In genomic region chr19:18191640-18192062, GRCh38 we compare ENCODE assay signal across 8 cellular contexts. TPM values are rescaled to one million over a fixed set of nuclear protein-coding genes. Genes with fewer than 3 reads are reported as not detected.
A peak's percentile ranks its signal among the peaks of the same experiment; 100 is the strongest.
DNase-seq lines count a peak whose midpoint lies in the region; ATAC-seq, FAIRE-seq and TF ChIP-seq lines count a peak whose summit lies in the region.

No MANE protein-coding gene starts in this region.

- H3K9me3 Mint-ChIP-seq in T-helper 1 cell treated with Interleukin-12 subunit alpha and Interleukin-12 subunit beta and Interleukin-4 antibody, amounts not matched to agents 30 μg/mL and 1 μg/mL, for 36 hours: no peaks in the 10 kb centered on the region
- H3K9me3 Mint-ChIP-seq in activated T-helper 2 cell treated with anti-CD3 and anti-CD28 coated beads, Interferon-gamma antibody, Interleukin-2, Interleukin-4, amounts not matched to agents 10 μg/mL and 5 μg/mL and 100 μg/mL, durations not matched to agents 14 hours and 24 hours and 36 hours: no peaks in the 10 kb centered on the region

- intact Hi-C loops in activated T-helper 2 cell treated with anti-CD3 and anti-CD28 coated beads, Interferon-gamma antibody, Interleukin-2, Interleukin-4, amounts not matched to agents 10 μg/mL and 5 μg/mL and 100 μg/mL, durations not matched to agents 14 hours and 24 hours and 36 hours (cut with micrococcal nuclease): loop anchor here (1.0 to 5.0 kb wide), 5 partner anchors 13 to 131 kb away; partner anchors contain the start of genes LSM4, PIK3R2 and RAB3A

- no peak for TF ChIP-seq CTCF in keratinocyte (optimal IDR thresholded peaks at IDR 0.05 in 1 of 3, IDR thresholded peaks at IDR 0.05 in 1 of 3, conservative IDR thresholded peaks at IDR 0.05 in 1 of 3; ENCODE audit: extremely low read depth in 1 of 3, insufficient read depth in 2 of 3, low read length in 3 of 3)

- H4K20me1 ChIP-seq in keratinocyte (ENCODE audit: control insufficient read depth, extremely low read depth, insufficient read depth, low read length): no peaks in the 10 kb centered on the region

- dilution Hi-C loops in keratinocyte (cut with MboI; ENCODE audit: extremely low pct_ligation_motif_present, low sequenced_read_pairs): no loop called here

- H3K9ac ChIP-seq in keratinocyte (ENCODE audit: control insufficient read depth, extremely low read depth, insufficient read depth, low read length) (peak overlapping the region; percentile 85), subcutaneous abdominal adipose tissue (ENCODE audit: low read length in 5 of 5) (peak overlapping the region; percentile 38 to 86 (median 70))

- H3K27ac Mint-ChIP-seq in T-helper 1 cell treated with Interleukin-12 subunit alpha and Interleukin-12 subunit beta and Interleukin-4 antibody, amounts not matched to agents 30 μg/mL and 1 μg/mL, for 36 hours: peak overlapping the region; percentile 89
- H3K27ac Mint-ChIP-seq in activated T-helper 2 cell treated with anti-CD3 and anti-CD28 coated beads, Interferon-gamma antibody, Interleukin-2, Interleukin-4, amounts not matched to agents 10 μg/mL and 5 μg/mL and 100 μg/mL, durations not matched to agents 14 hours and 24 hours and 36 hours: peak overlapping the region; percentile 79

- H3K27me3 ChIP-seq in keratinocyte (ENCODE audit: control insufficient read depth, extremely low read depth, insufficient read depth, low read length) (no peaks in the 10 kb centered on the region), subcutaneous abdominal adipose tissue (ENCODE audit: control insufficient read depth in 5 of 5, insufficient read depth in 4 of 5, low read length in 5 of 5) (no peaks in the 10 kb centered on the region)

- H3K9me3 ChIP-seq in keratinocyte (ENCODE audit: control insufficient read depth, low read depth, low read length) (no peaks in the 10 kb centered on the region), subcutaneous abdominal adipose tissue (ENCODE audit: control insufficient read depth in 5 of 5, low read length in 5 of 5) (no peaks in the 10 kb centered on the region)

- H3K27me3 Mint-ChIP-seq in T-helper 1 cell treated with Interleukin-12 subunit alpha and Interleukin-12 subunit beta and Interleukin-4 antibody, amounts not matched to agents 30 μg/mL and 1 μg/mL, for 36 hours (ENCODE audit: low read depth): no peaks in the 10 kb centered on the region
- H3K27me3 Mint-ChIP-seq in activated T-helper 2 cell treated with anti-CD3 and anti-CD28 coated beads, Interferon-gamma antibody, Interleukin-2, Interleukin-4, amounts not matched to agents 10 μg/mL and 5 μg/mL and 100 μg/mL, durations not matched to agents 14 hours and 24 hours and 36 hours (ENCODE audit: low read depth): no peaks in the 10 kb centered on the region

- H3K27ac ChIP-seq in keratinocyte (ENCODE audit: control insufficient read depth, insufficient read depth, low read length): peak overlapping the region; percentile 81
- peak overlapping the region; percentile 96 for H3K27ac ChIP-seq in subcutaneous abdominal adipose tissue (ENCODE audit: low read depth, low read length)

- no peak for ATAC-seq in GM18858 (IDR thresholded peaks at IDR 0.05; ENCODE audit: unreplicated experiment)

- H3K4me3 ChIP-seq in keratinocyte (ENCODE audit: control insufficient read depth in 2 of 3, extremely low read depth in 1 of 3, insufficient read depth in 2 of 3, low read depth in 1 of 3, low read length in 3 of 3) (peak overlapping the region in 2 of 3 experiments; percentile 81 to 82), subcutaneous abdominal adipose tissue (ENCODE audit: low read depth in 1 of 5, low read length in 5 of 5) (peak overlapping the region in 4 of 5 donors; percentile 63 to 78 (median 69))

- H3K4me1 ChIP-seq in keratinocyte (ENCODE audit: control insufficient read depth, extremely low read depth, insufficient read depth, low read length) (peaks cover 20% of the 10 kb centered on the region), subcutaneous abdominal adipose tissue (ENCODE audit: control insufficient read depth in 5 of 5, insufficient read depth in 5 of 5, low read length in 5 of 5) (peaks cover 9 to 29% (median 26%) of the 10 kb centered on the region in 5 donors)

- FAIRE-seq in keratinocyte (lab: Jason Lieb, UNC): peak; percentile 79

- no peak for DNase-seq in T-helper 1 cell
- DNase-seq in activated T-helper 2 cell treated with anti-CD3 and anti-CD28 coated beads, Interferon-gamma antibody, Interleukin-2, Interleukin-4, amounts not matched to agents 10 μg/mL and 5 μg/mL and 100 μg/mL, durations not matched to agents 14 hours and 24 hours and 36 hours (ENCODE audit: low spot score): no peak
- DNase-seq in keratinocyte (ENCODE audit: low read depth, low spot score): peak; percentile 49
- no peak for DNase-seq in stimulated activated CD4-positive, alpha-beta T cell treated with anti-CD3 and anti-CD28 coated beads, Interleukin-12 subunit alpha, Interleukin-12 subunit beta, amount 100 ng/mL, for 4 hours
- DNase-seq in SHP77 (lab: John Stamatoyannopoulos, UW): no peak

- H3K4me1 Mint-ChIP-seq in T-helper 1 cell treated with Interleukin-12 subunit alpha and Interleukin-12 subunit beta and Interleukin-4 antibody, amounts not matched to agents 30 μg/mL and 1 μg/mL, for 36 hours (ENCODE audit: low read depth): peaks cover 22% of the 10 kb centered on the region
- peaks cover 18% of the 10 kb centered on the region for H3K4me1 Mint-ChIP-seq in activated T-helper 2 cell treated with anti-CD3 and anti-CD28 coated beads, Interferon-gamma antibody, Interleukin-2, Interleukin-4, amounts not matched to agents 10 μg/mL and 5 μg/mL and 100 μg/mL, durations not matched to agents 14 hours and 24 hours and 36 hours (ENCODE audit: low read depth)

- H3K79me2 ChIP-seq in keratinocyte (ENCODE audit: control insufficient read depth, insufficient read depth, low read length): peaks cover 6% of the 10 kb centered on the region

- peaks cover 4% of the 10 kb centered on the region for H3K9me1 ChIP-seq in keratinocyte (ENCODE audit: control insufficient read depth, extremely low read depth, insufficient read depth, low read length)

- H3K36me3 ChIP-seq in keratinocyte (ENCODE audit: control insufficient read depth in 2 of 2, extremely low read depth in 1 of 2, insufficient read depth in 2 of 2, low read length in 2 of 2) (peaks cover 4 to 9% of the 10 kb centered on the region in 2 experiments), subcutaneous abdominal adipose tissue (ENCODE audit: control insufficient read depth in 5 of 5, insufficient read depth in 5 of 5, low read length in 5 of 5) (peaks cover 0 to 10% (median 8%) of the 10 kb centered on the region in 5 donors)

- H3K4me3 Mint-ChIP-seq in T-helper 1 cell treated with Interleukin-12 subunit alpha and Interleukin-12 subunit beta and Interleukin-4 antibody, amounts not matched to agents 30 μg/mL and 1 μg/mL, for 36 hours: peak overlapping the region; percentile 83
- H3K4me3 Mint-ChIP-seq in activated T-helper 2 cell treated with anti-CD3 and anti-CD28 coated beads, Interferon-gamma antibody, Interleukin-2, Interleukin-4, amounts not matched to agents 10 μg/mL and 5 μg/mL and 100 μg/mL, durations not matched to agents 14 hours and 24 hours and 36 hours (ENCODE audit: low read depth): peak overlapping the region; percentile 82

- peak overlapping the region; percentile 93 for H3K4me2 ChIP-seq in keratinocyte (ENCODE audit: control insufficient read depth, extremely low read depth, insufficient read depth, low read depth, low read length)

- H2AFZ ChIP-seq in keratinocyte (ENCODE audit: control insufficient read depth, low read length): peak overlapping the region; percentile 53

- H3K36me3 Mint-ChIP-seq in T-helper 1 cell treated with Interleukin-12 subunit alpha and Interleukin-12 subunit beta and Interleukin-4 antibody, amounts not matched to agents 30 μg/mL and 1 μg/mL, for 36 hours (ENCODE audit: low read depth): no peaks in the 10 kb centered on the region
- H3K36me3 Mint-ChIP-seq in activated T-helper 2 cell treated with anti-CD3 and anti-CD28 coated beads, Interferon-gamma antibody, Interleukin-2, Interleukin-4, amounts not matched to agents 10 μg/mL and 5 μg/mL and 100 μg/mL, durations not matched to agents 14 hours and 24 hours and 36 hours (ENCODE audit: low read depth): no peaks in the 10 kb centered on the region

RNA-seq across cellular contexts. Expression of gene MPV17L2, which starts 1.4 kb away (rescaled TPM):
- 14.5 and 14.8 TPM in 2 replicates for total RNA-seq in activated T-helper 2 cell treated with anti-CD3 and anti-CD28 coated beads, Interferon-gamma antibody, Interleukin-2, Interleukin-4, amounts not matched to agents 10 μg/mL and 5 μg/mL and 100 μg/mL, durations not matched to agents 14 hours and 24 hours and 36 hours
- polyA plus RNA-seq in keratinocyte: 26.3 to 39.8 TPM (median 26.8 TPM) in 3 replicates
- polyA plus RNA-seq in keratinocyte (2011; ENCODE audit: low read depth): 1.7 TPM
- 32.5 and 45.0 TPM in 2 replicates for polyA plus RNA-seq in keratinocyte (2011; cell fraction: cytosol; rRNA removed)
- 19.1 and 29.2 TPM in 2 replicates for polyA plus RNA-seq in keratinocyte (2011; cell fraction: nucleus; rRNA removed)
- 15.8 and 27.7 TPM in 2 replicates for polyA plus RNA-seq in keratinocyte (2012; ENCODE audit: low replicate concordance)
- 22.0 to 49.3 TPM (median 47.2 TPM) in 3 replicates for polyA minus RNA-seq in keratinocyte
- 34.1 TPM for polyA minus RNA-seq in keratinocyte (2011; cell fraction: cytosol; rRNA and poly(A)+ RNA removed)
- 10.8 and 12.0 TPM in 2 replicates for polyA minus RNA-seq in keratinocyte (2011; cell fraction: nucleus; rRNA and poly(A)+ RNA removed)

RNA-seq across cellular contexts. Expression of gene RAB3A, which starts 12.2 kb away (rescaled TPM):
- 6.3 and 7.4 TPM in 2 replicates for total RNA-seq in activated T-helper 2 cell treated with anti-CD3 and anti-CD28 coated beads, Interferon-gamma antibody, Interleukin-2, Interleukin-4, amounts not matched to agents 10 μg/mL and 5 μg/mL and 100 μg/mL, durations not matched to agents 14 hours and 24 hours and 36 hours
- 0.30 to 0.92 TPM (median 0.56 TPM) in 3 replicates for polyA plus RNA-seq in keratinocyte
- 0.46 TPM for polyA plus RNA-seq in keratinocyte (2011; ENCODE audit: low read depth)
- polyA plus RNA-seq in keratinocyte (2011; cell fraction: cytosol; rRNA removed): 0.46 and 0.86 TPM in 2 replicates
- polyA plus RNA-seq in keratinocyte (2011; cell fraction: nucleus; rRNA removed): 0.55 and 0.56 TPM in 2 replicates
- polyA plus RNA-seq in keratinocyte (2012; ENCODE audit: low replicate concordance): 0.62 and 1.0 TPM in 2 replicates
- polyA minus RNA-seq in keratinocyte: 0.48 to 6.9 TPM (median 4.0 TPM) in 3 replicates
- polyA minus RNA-seq in keratinocyte (2011; cell fraction: cytosol; rRNA and poly(A)+ RNA removed): 2.1 TPM
- polyA minus RNA-seq in keratinocyte (2011; cell fraction: nucleus; rRNA and poly(A)+ RNA removed): 0.39 and 0.42 TPM in 2 replicates

RNA-seq across cellular contexts. Expression of gene IFI30, which starts 18.0 kb away (rescaled TPM):
- total RNA-seq in activated T-helper 2 cell treated with anti-CD3 and anti-CD28 coated beads, Interferon-gamma antibody, Interleukin-2, Interleukin-4, amounts not matched to agents 10 μg/mL and 5 μg/mL and 100 μg/mL, durations not matched to agents 14 hours and 24 hours and 36 hours: 37.0 and 41.2 TPM in 2 replicates
- polyA plus RNA-seq in keratinocyte: 28.1 to 72.7 TPM (median 31.3 TPM) in 3 replicates
- polyA plus RNA-seq in keratinocyte (2011; ENCODE audit: low read depth): 1.4 TPM
- polyA plus RNA-seq in keratinocyte (2011; cell fraction: cytosol; rRNA removed): 35.2 and 51.3 TPM in 2 replicates
- polyA plus RNA-seq in keratinocyte (2011; cell fraction: nucleus; rRNA removed): 40.5 and 44.3 TPM in 2 replicates
- 24.7 and 25.7 TPM in 2 replicates for polyA plus RNA-seq in keratinocyte (2012; ENCODE audit: low replicate concordance)
- polyA minus RNA-seq in keratinocyte: 17.7 to 74.4 TPM (median 35.2 TPM) in 3 replicates
- polyA minus RNA-seq in keratinocyte (2011; cell fraction: cytosol; rRNA and poly(A)+ RNA removed): 50.3 TPM
- polyA minus RNA-seq in keratinocyte (2011; cell fraction: nucleus; rRNA and poly(A)+ RNA removed): 16.6 and 30.2 TPM in 2 replicates

RNA-seq across cellular contexts. Expression of gene PDE4C, which starts 34.6 kb away (rescaled TPM):
- total RNA-seq in activated T-helper 2 cell treated with anti-CD3 and anti-CD28 coated beads, Interferon-gamma antibody, Interleukin-2, Interleukin-4, amounts not matched to agents 10 μg/mL and 5 μg/mL and 100 μg/mL, durations not matched to agents 14 hours and 24 hours and 36 hours: 0.14 TPM in 2 replicates
- 0.03 TPM in 1 of 3 replicates, not detected in the others for polyA plus RNA-seq in keratinocyte
- polyA plus RNA-seq in keratinocyte (2011; ENCODE audit: low read depth): not detected
- not detected in 2 replicates for polyA plus RNA-seq in keratinocyte (2011; cell fraction: cytosol; rRNA removed)
- 0.20 and 0.31 TPM in 2 replicates for polyA plus RNA-seq in keratinocyte (2011; cell fraction: nucleus; rRNA removed)
- polyA plus RNA-seq in keratinocyte (2012; ENCODE audit: low replicate concordance): not detected in 2 replicates
- not detected in 3 replicates for polyA minus RNA-seq in keratinocyte
- not detected for polyA minus RNA-seq in keratinocyte (2011; cell fraction: cytosol; rRNA and poly(A)+ RNA removed)
- polyA minus RNA-seq in keratinocyte (2011; cell fraction: nucleus; rRNA and poly(A)+ RNA removed): not detected in 2 replicates

RNA-seq across cellular contexts. Expression of gene PIK3R2, which starts 38.7 kb away (rescaled TPM):
- total RNA-seq in activated T-helper 2 cell treated with anti-CD3 and anti-CD28 coated beads, Interferon-gamma antibody, Interleukin-2, Interleukin-4, amounts not matched to agents 10 μg/mL and 5 μg/mL and 100 μg/mL, durations not matched to agents 14 hours and 24 hours and 36 hours: 19.4 and 21.4 TPM in 2 replicates
- polyA plus RNA-seq in keratinocyte: 12.4 to 19.6 TPM (median 13.9 TPM) in 3 replicates
- polyA plus RNA-seq in keratinocyte (2011; ENCODE audit: low read depth): 17.3 TPM
- polyA plus RNA-seq in keratinocyte (2011; cell fraction: cytosol; rRNA removed): 14.3 and 24.9 TPM in 2 replicates
- 20.3 and 26.5 TPM in 2 replicates for polyA plus RNA-seq in keratinocyte (2011; cell fraction: nucleus; rRNA removed)
- 10.5 and 37.4 TPM in 2 replicates for polyA plus RNA-seq in keratinocyte (2012; ENCODE audit: low replicate concordance)
- polyA minus RNA-seq in keratinocyte: 16.5 to 28.9 TPM (median 25.3 TPM) in 3 replicates
- 30.9 TPM for polyA minus RNA-seq in keratinocyte (2011; cell fraction: cytosol; rRNA and poly(A)+ RNA removed)
- polyA minus RNA-seq in keratinocyte (2011; cell fraction: nucleus; rRNA and poly(A)+ RNA removed): 17.0 and 22.8 TPM in 2 replicates
